In the genomic region with DNA sequence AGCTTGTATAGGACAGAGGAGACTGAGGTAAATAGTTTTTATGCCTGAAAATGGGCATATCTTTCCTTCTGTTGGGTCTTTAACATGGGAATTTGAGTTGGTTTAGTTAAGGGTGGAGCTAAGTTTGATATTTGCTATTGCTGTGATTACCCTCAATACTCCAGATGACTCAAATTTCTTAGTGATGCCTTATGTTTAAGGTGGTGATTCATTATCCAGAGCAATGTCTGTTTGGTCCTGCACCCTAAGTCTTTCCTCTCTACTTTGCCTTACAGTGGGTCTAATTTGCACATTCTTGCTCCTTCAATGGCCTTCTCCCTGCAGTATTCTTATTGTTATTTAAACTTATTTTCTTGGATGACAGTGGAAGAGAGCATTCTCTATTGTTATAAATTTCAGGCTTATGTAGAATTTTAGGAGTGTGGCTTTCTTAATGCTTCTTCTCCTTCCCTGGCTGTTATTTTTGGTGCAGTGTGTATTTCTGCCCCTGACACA, we compare ENCODE assay signal across 20 cellular contexts.
DNase-seq lines count a peak whose midpoint lies in the region; ATAC-seq, FAIRE-seq and TF ChIP-seq lines count a peak whose summit lies in the region.
"Had no signal": no experiment of that assay in that cellular context is flagged by ENCODE, and none has a peak within 500 bp of the region (broad histone marks: within the 10 kb centered on the region; RNA-seq: fewer than 3 reads in every experiment).

No MANE protein-coding gene starts in this region.

- H3K9me3 ChIP-seq in mammary epithelial cell (replicated peaks; ENCODE audit: insufficient read depth, low read length) = no peaks in the 10 kb centered on the region
- no peaks in the 10 kb centered on the region for H3K9me3 ChIP-seq in breast epithelium
- H3K9me3 ChIP-seq in iPS-20b (ENCODE audit: insufficient read depth, low read depth, low read length) = peaks cover 25% of the 10 kb centered on the region
- H3K9me3 ChIP-seq: SJSA1 had no signal

- TF ChIP-seq CTCF in mammary epithelial cell (conservative IDR thresholded peaks at IDR 0.05 in 1 of 2, IDR thresholded peaks at IDR 0.05 in 1 of 2; ENCODE audit: extremely low read depth in 1 of 2, insufficient read depth in 1 of 2, low read depth in 1 of 2, low read length in 2 of 2) (no peak), breast epithelium (IDR thresholded peaks at IDR 0.05) (no peak), bronchial epithelial cell (IDR thresholded peaks at IDR 0.05; ENCODE audit: insufficient read depth, low read length, severe bottlenecking) (no peak)

- peak; percentile 35 for DNase-seq in mammary epithelial cell
- no peak for DNase-seq in breast epithelium (ENCODE audit: low spot score in 2 of 2)
- peak; percentile 74 for DNase-seq in bronchial epithelial cell (ENCODE audit: low read depth)
- DNase-seq in hippocampal formation (lab: John Stamatoyannopoulos, UW) = no peak
- DNase-seq in activated T-cell treated with anti-CD3 and anti-CD28 coated beads for 4 hours = no peak
- DNase-seq: AML-193, DMS79 treated with DMSO at 0.1 percent for 48 hours, MV-4-11, NCI-H1694 treated with DMSO at 0.1 percent for 48 hours, NCI-H2227 treated with DMSO at 0.1 percent for 48 hours, NCI-H524, NCI-H82, PC-9 had no signal

- ATAC-seq in GM19395 (IDR thresholded peaks at IDR 0.05; ENCODE audit: unreplicated experiment) (no peak), HG03442 (IDR thresholded peaks at IDR 0.05; ENCODE audit: unreplicated experiment) (no peak)

- H4K20me1 ChIP-seq in mammary epithelial cell (ENCODE audit: insufficient read depth, low read length) = no peaks in the 10 kb centered on the region

- CTCF ChIA-PET in mammary epithelial cell (lab: Charles Lee; ENCODE audit: low non-redundant PET) = no interaction called here

- intact Hi-C loops in mammary epithelial cell (cut with micrococcal nuclease) = no loop called here
- intact Hi-C loops in breast epithelium (cut with DNase I; ENCODE audit: low total_unique reads) = no loop called here

- TF ChIP-seq POLR2A in breast epithelium (IDR thresholded peaks at IDR 0.05) = no peak

- H3K36me3 ChIP-seq in mammary epithelial cell (ENCODE audit: insufficient read depth, low read length) (no peaks in the 10 kb centered on the region), breast epithelium (no peaks in the 10 kb centered on the region), bronchial epithelial cell (ENCODE audit: control insufficient read depth, insufficient read depth, low read length) (no peaks in the 10 kb centered on the region), iPS-20b (ENCODE audit: insufficient read depth, low read depth, low read length) (peaks cover 8% of the 10 kb centered on the region; the same call in 1 of the 2 replicates)
- H3K36me3 ChIP-seq: SJSA1 had no signal

- dilution Hi-C loops in mammary epithelial cell (cut with HindIII; ENCODE audit: low sequenced_read_pairs) = no loop called here

- H3K27ac ChIP-seq in mammary epithelial cell (ENCODE audit: insufficient read depth, low read depth, low read length) = no peak overlapping the region
- no peak overlapping the region for H3K27ac ChIP-seq in breast epithelium
- no peak overlapping the region for H3K27ac ChIP-seq in iPS-20b (ENCODE audit: low read length)
- H3K27ac ChIP-seq: 22Rv1, C4-2B, KMS-11, PC-9, SJSA1 had no signal

- in situ Hi-C loops in mammary epithelial cell (cut with MboI; ENCODE audit: low sequenced_read_pairs in 2 of 2) = no loop called here

- no peak overlapping the region for H3K4me3 ChIP-seq in mammary epithelial cell (replicated peaks in 1 of 3; ENCODE audit: insufficient read depth in 1 of 3, low read depth in 2 of 3, low read length in 3 of 3)
- H3K4me3 ChIP-seq in breast epithelium = no peak overlapping the region
- no peak overlapping the region for H3K4me3 ChIP-seq in bronchial epithelial cell (ENCODE audit: low read depth, low read length)
- peak overlapping the region; percentile 8 for H3K4me3 ChIP-seq in iPS-20b (ENCODE audit: low read length)
- H3K4me3 ChIP-seq: PC-9, SJSA1 had no signal

- H3K4me2 ChIP-seq in mammary epithelial cell (ENCODE audit: insufficient read depth, low read depth, low read length) = no peak overlapping the region
- H3K4me2 ChIP-seq: KMS-11, PC-9 had no signal

- no peak for FAIRE-seq in bronchial epithelial cell (lab: Jason Lieb, UNC)

- H3K4me1 ChIP-seq in mammary epithelial cell (ENCODE audit: insufficient read depth, low read length) (no peaks in the 10 kb centered on the region), breast epithelium (no peaks in the 10 kb centered on the region), iPS-20b (ENCODE audit: insufficient read depth, low read length) (peaks cover 26% of the 10 kb centered on the region)
- H3K4me1 ChIP-seq: SJSA1 had no signal

- no peaks in the 10 kb centered on the region for H3K79me2 ChIP-seq in mammary epithelial cell (ENCODE audit: insufficient read depth, low read length)

- H3K9ac ChIP-seq in mammary epithelial cell (ENCODE audit: insufficient read depth, low read length) (no peak overlapping the region), iPS-20b (ENCODE audit: low read depth, low read length) (no peak overlapping the region)
- H3K9ac ChIP-seq: KMS-11 had no signal

- no TSS peak for BruUV-seq in mammary epithelial cell (replicated peaks; lab: Mats Ljungman, UMichigan)

- H2AFZ ChIP-seq in mammary epithelial cell (ENCODE audit: low read depth, low read length) = no peak overlapping the region
- H2AFZ ChIP-seq: PC-9 had no signal

- H3K27me3 ChIP-seq in mammary epithelial cell (ENCODE audit: insufficient read depth, low read length) (no peaks in the 10 kb centered on the region), breast epithelium (no peaks in the 10 kb centered on the region), bronchial epithelial cell (ENCODE audit: control insufficient read depth, insufficient read depth, low read length) (no peaks in the 10 kb centered on the region), iPS-20b (ENCODE audit: insufficient read depth, low read length) (no peaks in the 10 kb centered on the region)
- H3K27me3 ChIP-seq: SJSA1 had no signal

Comparison
In these comparisons a context has a peak if more than half of its experiments do, and no peak if none do; other contexts are left out.
1. DNase-seq: peak in mammary epithelial cell (single experiment) and bronchial epithelial cell (single experiment); none in breast epithelium (0 of 2), hippocampal formation (0 of 2) and activated T-cell treated with anti-CD3 and anti-CD28 coated beads for 4 hours (single experiment).